1 cellular context compared by ENCODE assay signal in genomic region chr14:78302841-78303240, GRCh38.
TF ChIP-seq lines count a peak whose summit lies in the region.

No MANE protein-coding gene starts in this region.

TF ChIP-seq in WTC11, 78 proteins besides CTCF, POLR2A, EP300 and RAD21 (continued from another document):
- TF ChIP-seq ARID4B (CRISPR knock-in tag; IDR thresholded peaks at IDR 0.05; ENCODE audit: borderline replicate concordance) (no peak), ZMAT4 (CRISPR knock-in tag; IDR thresholded peaks at IDR 0.05) (no peak), ZNF281 (CRISPR knock-in tag; IDR thresholded peaks at IDR 0.05) (no peak), NFATC4 (CRISPR knock-in tag; IDR thresholded peaks at IDR 0.05) (no peak), E2F4 (CRISPR knock-in tag; IDR thresholded peaks at IDR 0.05; ENCODE audit: borderline replicate concordance, low read depth) (no peak), TP53 (CRISPR knock-in tag; IDR thresholded peaks at IDR 0.05) (no peak), STAT6 (CRISPR knock-in tag; conservative IDR thresholded peaks at IDR 0.05; ENCODE audit: low read depth) (no peak), NR2C2 (CRISPR knock-in tag; IDR thresholded peaks at IDR 0.05) (no peak), RORB (CRISPR knock-in tag; IDR thresholded peaks at IDR 0.05) (no peak), CREB1 (CRISPR knock-in tag; IDR thresholded peaks at IDR 0.05) (no peak), MAX (CRISPR knock-in tag; IDR thresholded peaks at IDR 0.05) (no peak), CDX4 (CRISPR knock-in tag; IDR thresholded peaks at IDR 0.05; ENCODE audit: borderline replicate concordance) (no peak), JAZF1 (CRISPR knock-in tag; IDR thresholded peaks at IDR 0.05) (no peak), NFYB (CRISPR knock-in tag; conservative IDR thresholded peaks at IDR 0.05; ENCODE audit: low read depth) (no peak), NR1H2 (CRISPR knock-in tag; IDR thresholded peaks at IDR 0.05) (no peak), ETV6 (CRISPR knock-in tag; IDR thresholded peaks at IDR 0.05) (no peak), ZNF219 (CRISPR knock-in tag; IDR thresholded peaks at IDR 0.05; ENCODE audit: borderline replicate concordance) (no peak), IRF2 (CRISPR knock-in tag; IDR thresholded peaks at IDR 0.05; ENCODE audit: borderline replicate concordance, low read depth) (no peak)
